In the genomic region with DNA sequence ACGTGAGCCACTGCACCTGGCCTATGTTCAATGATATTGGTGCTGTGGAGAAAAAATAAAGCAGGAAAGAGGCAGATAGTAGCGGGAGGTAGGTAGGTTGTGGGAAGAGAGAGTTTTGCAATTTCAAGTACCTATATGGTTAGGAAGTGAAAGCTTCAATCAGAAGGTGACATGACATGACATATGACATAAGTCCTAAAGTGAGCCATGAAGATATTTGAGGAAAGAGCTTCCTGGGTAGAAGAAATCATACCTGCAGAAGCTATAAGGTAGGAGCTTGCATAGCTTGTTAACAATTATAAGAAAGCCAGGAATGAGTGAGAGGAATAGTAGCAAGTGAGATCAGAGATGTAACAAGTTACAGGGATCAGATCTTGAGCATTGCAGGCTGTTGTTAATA, we compare ENCODE assay signal across 16 cellular contexts.
DNase-seq lines count a peak whose midpoint lies in the region; ATAC-seq and TF ChIP-seq lines count a peak whose summit lies in the region.
"Had no signal": no experiment of that assay in that cellular context is flagged by ENCODE, and none has a peak within 500 bp of the region (broad histone marks: within the 10 kb centered on the region; RNA-seq: fewer than 3 reads in every experiment).

No MANE protein-coding gene starts in this region.

- no peak overlapping the region for H3K4me3 ChIP-seq in HEK293 (ENCODE audit: low read depth, low read length)
- H3K4me3 ChIP-seq: A549, BLaER1, GM23248, HAP-1, K562 had no signal

- no peak for ATAC-seq in memory B cell (ENCODE audit: low read depth)
- ATAC-seq in HG03097 (IDR thresholded peaks at IDR 0.05; ENCODE audit: low FRiP score, unreplicated experiment): no peak
- ATAC-seq in HG02759 (IDR thresholded peaks at IDR 0.05; ENCODE audit: unreplicated experiment): no peak
- ATAC-seq: A549, K562 had no signal

- no peak overlapping the region for H3K4me3 Mint-ChIP-seq in memory B cell
- H3K4me3 Mint-ChIP-seq: CD14-positive monocyte; CD4-positive, alpha-beta memory T cell had no signal

- peaks cover 19% of the 10 kb centered on the region for H3K4me1 Mint-ChIP-seq in memory B cell

- H3K36me3 Mint-ChIP-seq in memory B cell: peaks cover 10% of the 10 kb centered on the region

- no peak overlapping the region for H3K27ac ChIP-seq in HEK293 (ENCODE audit: extremely low read depth, low read depth, low read length)
- H3K27ac ChIP-seq: 22Rv1, A549, BLaER1, GM23248 had no signal

- H3K4me1 ChIP-seq in HEK293 (ENCODE audit: control insufficient read depth, insufficient read depth, low read length): no peaks in the 10 kb centered on the region

- POLR2A ChIA-PET in HEK293 (lab: Yijun Ruan, JAX): no interaction called here

- H3K27me3 Mint-ChIP-seq in memory B cell: no peaks in the 10 kb centered on the region
- H3K27me3 Mint-ChIP-seq: CD4-positive, alpha-beta memory T cell had no signal

- peak overlapping the region; percentile 45 for H3K27ac Mint-ChIP-seq in memory B cell

- H3K9me3 Mint-ChIP-seq in memory B cell: no peaks in the 10 kb centered on the region
- H3K9me3 Mint-ChIP-seq: CD4-positive, alpha-beta memory T cell had no signal

- TF ChIP-seq CTCF in HEK293 (tag by site-specific recombination; IDR thresholded peaks at IDR 0.05): no peak

- peaks cover 0 to 16% of the 10 kb centered on the region in 2 experiments; a peak in 1 of 3 replicates for H3K36me3 ChIP-seq in HEK293 (ENCODE audit: control insufficient read depth in 2 of 2, insufficient read depth in 1 of 2, low read length in 2 of 2)

- DNase-seq in DMS53 (lab: John Stamatoyannopoulos, UW): peak; percentile 5
- no peak for DNase-seq in DMS53 treated with DMSO at 0.1 percent for 48 hours (lab: John Stamatoyannopoulos, UW; ENCODE audit: unreplicated experiment)
- no peak for DNase-seq in memory B cell (ENCODE audit: low spot score in 2 of 2)
- no peak for DNase-seq in T-helper 2 cell
- DNase-seq: CD4-positive, alpha-beta memory T cell; GM23248; IMR-90 had no signal

- H3K9me3 ChIP-seq in HEK293 (ENCODE audit: control insufficient read depth, insufficient read depth, low read depth, low read length): no peaks in the 10 kb centered on the region
- H3K9me3 ChIP-seq: A549, HAP-1 had no signal

- CTCF ChIA-PET in HEK293 (lab: Yijun Ruan, JAX): no interaction called here

TF ChIP-seq in HEK293, 187 proteins besides CTCF, POLR2A, EP300 and RAD21:
- no peak for TF ChIP-seq GFI1B (tag by site-specific recombination; IDR thresholded peaks at IDR 0.05)
- TF ChIP-seq PRDM1 (tag by site-specific recombination; IDR thresholded peaks at IDR 0.05): peak; percentile 70
- no peak for TF ChIP-seq ZNF791 (tag by site-specific recombination; IDR thresholded peaks at IDR 0.05)
